Comparison of ENCODE assay signal across 18 cellular contexts in the genomic region with DNA sequence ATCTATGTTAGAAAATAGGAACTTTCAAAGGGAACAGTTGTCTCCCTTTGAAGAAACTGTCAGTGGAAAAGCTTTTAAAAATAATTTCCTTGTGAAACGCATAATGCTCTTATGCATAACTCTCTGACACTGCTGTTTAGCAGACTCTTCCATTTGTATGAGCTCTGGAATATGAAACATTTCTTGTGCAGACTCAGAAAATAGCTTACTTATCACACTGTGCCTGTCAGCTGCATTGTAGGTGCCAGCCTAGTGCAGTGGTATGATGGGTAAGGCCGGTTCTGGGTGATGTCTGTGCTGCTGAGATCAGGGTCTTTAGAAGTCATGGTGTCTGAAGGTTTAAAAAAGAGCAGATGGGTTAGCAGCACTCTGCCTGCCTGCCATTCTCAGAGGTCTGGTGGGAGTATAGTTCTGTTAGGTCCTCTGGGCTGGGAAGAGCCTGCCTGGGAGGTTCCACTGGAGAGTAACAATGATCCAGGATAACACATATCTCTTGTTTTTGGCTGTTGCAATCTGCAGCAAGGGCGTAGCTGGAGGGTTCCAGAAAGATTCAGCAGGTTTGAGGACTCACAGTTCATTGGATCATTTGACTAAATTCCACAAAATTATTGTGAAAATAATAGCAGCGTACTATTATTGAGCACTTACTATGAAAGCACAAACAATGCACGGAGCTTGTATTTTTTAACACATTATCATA.
"Had no signal": no experiment of that assay in that cellular context is flagged by ENCODE, and none has a peak within 500 bp of the region (broad histone marks: within the 10 kb centered on the region; RNA-seq: fewer than 3 reads in every experiment).

No MANE protein-coding gene starts in this region.

- H3K4me3 ChIP-seq: breast epithelium, dorsolateral prefrontal cortex, gastrocnemius medialis, left lung, prostate gland, right lobe of liver, thoracic aorta, upper lobe of right lung had no signal

- H3K36me3 ChIP-seq: breast epithelium, gastrocnemius medialis, left lung, prostate gland, right lobe of liver, thoracic aorta, upper lobe of right lung had no signal

- H3K27me3 ChIP-seq: breast epithelium, dorsolateral prefrontal cortex, gastrocnemius medialis, left lung, right lobe of liver, upper lobe of right lung had no signal

- DNase-seq: activated CD4-positive, alpha-beta T cell treated with anti-CD3 and anti-CD28 coated beads, Interleukin-2, amount 50 U/mL, for 1 hour; activated CD8-positive, alpha-beta memory T cell treated with anti-CD3 and anti-CD28 coated beads for 24 hours; activated naive CD4-positive, alpha-beta T cell treated with Interleukin-2 at 50 U/mL for 16 hours; aorta; dorsolateral prefrontal cortex; endodermal cell; gastrocnemius medialis; hippocampal formation; left lung; mesendoderm; nephron progenitor cell; right lobe of liver; stimulated activated naive CD8-positive, alpha-beta T cell treated with anti-CD3 and anti-CD28 coated beads, Interleukin-15, amount 100 ng/mL, for 72 hours; T-helper 17 cell; upper lobe of right lung had no signal

- H3K27ac ChIP-seq: breast epithelium, gastrocnemius medialis, left lung, prostate gland, right lobe of liver, thoracic aorta, upper lobe of right lung had no signal

- H3K4me1 ChIP-seq: breast epithelium, gastrocnemius medialis, left lung, prostate gland, right lobe of liver, upper lobe of right lung had no signal

- H3K9me3 ChIP-seq: breast epithelium, gastrocnemius medialis, left lung, prostate gland, right lobe of liver, thoracic aorta, upper lobe of right lung had no signal
